Comparison of ENCODE assay signal across 8 cellular contexts in the genomic region with DNA sequence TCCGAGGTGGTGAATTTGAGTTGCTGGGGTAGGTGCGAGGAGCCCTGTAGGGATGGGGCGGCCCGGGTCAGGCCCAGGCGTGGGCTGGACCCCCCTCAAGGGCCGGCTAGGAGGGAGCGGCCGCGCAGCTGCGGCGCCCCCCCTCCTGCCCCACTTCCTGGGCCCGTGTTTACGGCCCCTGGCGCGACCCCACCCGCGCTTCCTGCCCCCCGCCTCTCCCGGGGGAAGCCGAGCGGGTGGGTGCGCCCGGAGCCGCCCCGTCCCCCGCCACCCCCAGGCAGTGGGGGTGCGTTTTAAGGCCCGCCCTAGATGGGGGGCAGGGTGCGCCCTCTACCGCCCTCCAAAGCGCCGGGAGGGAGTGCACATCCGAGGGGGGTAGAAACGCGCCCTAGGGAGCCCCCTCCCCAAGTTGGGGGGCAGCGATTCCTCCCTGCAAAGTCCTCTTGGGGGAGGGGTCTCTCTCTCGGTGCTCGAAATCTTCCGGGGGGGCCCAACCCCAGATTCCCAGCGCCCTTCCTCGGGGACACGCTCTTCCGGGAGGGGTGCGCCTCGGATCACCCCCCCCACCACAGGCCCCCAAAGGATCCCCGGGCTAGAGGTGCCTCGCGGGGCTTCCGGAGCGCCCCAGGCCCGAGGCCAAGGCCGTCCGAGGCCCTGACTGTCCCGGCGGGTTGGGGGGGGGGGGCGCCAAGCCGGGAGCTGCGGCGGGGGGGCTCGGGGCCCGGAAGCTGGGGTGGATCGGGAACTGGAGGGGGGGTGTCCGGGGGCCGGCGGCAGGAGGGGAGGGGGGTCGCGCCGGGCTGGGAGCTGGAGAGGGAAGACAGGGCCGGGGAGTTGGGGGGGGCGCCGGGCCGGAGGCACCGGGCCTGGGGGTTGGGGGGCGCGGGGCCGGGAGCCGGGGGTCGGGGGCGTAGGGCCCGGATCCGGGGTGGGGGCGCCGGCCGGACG. TPM values are rescaled to one million over a fixed set of nuclear protein-coding genes. Genes with fewer than 3 reads are reported as not detected.
A peak's percentile ranks its signal among the peaks of the same experiment; 100 is the strongest.
DNase-seq lines count a peak whose midpoint lies in the region; ATAC-seq, FAIRE-seq and TF ChIP-seq lines count a peak whose summit lies in the region.

No MANE protein-coding gene starts in this region.

- peaks cover 10% of the 10 kb centered on the region; the same call in 1 of the 2 replicates for H4K20me1 ChIP-seq in OCI-LY3 (ENCODE audit: insufficient read depth, low read length)

- H3K4me3 Mint-ChIP-seq in glutamatergic neuron (ENCODE audit: unreplicated experiment) = peak overlapping the region; percentile 53

- H3K27ac ChIP-seq in OCI-LY3 (ENCODE audit: low read length) (peak overlapping the region; percentile 79), parathyroid adenoma (peak overlapping the region; percentile 88)

- H3K9me3 ChIP-seq in OCI-LY3 (ENCODE audit: insufficient read depth, low read length) (no peaks in the 10 kb centered on the region), parathyroid adenoma (ENCODE audit: control insufficient read depth, low read length) (no peaks in the 10 kb centered on the region)

- H3K27me3 Mint-ChIP-seq in glutamatergic neuron (ENCODE audit: unreplicated experiment) = peaks cover 15% of the 10 kb centered on the region

- FAIRE-seq in urothelium cell line (lab: Jason Lieb, UNC) = no peak

- no peak overlapping the region for H2AFZ ChIP-seq in OCI-LY3 (ENCODE audit: low read depth, low read length)
- H2AFZ ChIP-seq in parathyroid adenoma = peak overlapping the region; percentile 53

- H3K27ac Mint-ChIP-seq in glutamatergic neuron (ENCODE audit: unreplicated experiment) = peak overlapping the region; percentile 3

- H3K4me1 ChIP-seq in OCI-LY3 (ENCODE audit: low read length) (peaks cover 22% of the 10 kb centered on the region), parathyroid adenoma (peaks cover 33% of the 10 kb centered on the region)

- H3K36me3 Mint-ChIP-seq in glutamatergic neuron (ENCODE audit: unreplicated experiment) = no peaks in the 10 kb centered on the region

- peaks cover 6% of the 10 kb centered on the region for H3K4me1 Mint-ChIP-seq in glutamatergic neuron (ENCODE audit: low read depth, unreplicated experiment)

- peaks cover 33% of the 10 kb centered on the region; the same call in 1 of the 2 replicates for H3K79me2 ChIP-seq in OCI-LY3 (ENCODE audit: low read length)
- peaks cover 3% of the 10 kb centered on the region for H3K79me2 ChIP-seq in parathyroid adenoma

- H3K4me3 ChIP-seq in GM12865 (ENCODE audit: low read depth, low read length) (peak overlapping the region; percentile 97), OCI-LY3 (ENCODE audit: low read length) (peak overlapping the region; percentile 86), parathyroid adenoma (ENCODE audit: low read depth, low read length) (peak overlapping the region; percentile 87)

- H3K36me3 ChIP-seq in OCI-LY3 (replicated peaks; ENCODE audit: low read depth, low read length) (peaks cover 33% of the 10 kb centered on the region), parathyroid adenoma (ENCODE audit: control insufficient read depth, insufficient read depth, low read length) (no peaks in the 10 kb centered on the region)

- H3K27me3 ChIP-seq in OCI-LY3 (ENCODE audit: low read depth, low read length) = no peaks in the 10 kb centered on the region
- no peaks in the 10 kb centered on the region for H3K27me3 ChIP-seq in parathyroid adenoma (ENCODE audit: control insufficient read depth, insufficient read depth, low read length)

- no peak for ATAC-seq in HG03457 (IDR thresholded peaks at IDR 0.05; ENCODE audit: unreplicated experiment)

- H3K9ac ChIP-seq in OCI-LY3 (ENCODE audit: low read length) (peak overlapping the region; percentile 88), parathyroid adenoma (peak overlapping the region; percentile 91)

- peak overlapping the region; percentile 79 for H3K4me2 ChIP-seq in OCI-LY3 (ENCODE audit: low read length)
- H3K4me2 ChIP-seq in parathyroid adenoma (ENCODE audit: low read length) = peak overlapping the region; percentile 83

- DNase-seq in GM12865 (ENCODE audit: low read depth) = peak; percentile 85
- peak; percentile 58 for DNase-seq in activated gamma-delta T cell treated with anti-CD3 and anti-CD28 coated beads, Interleukin-2, amount 50 U/mL, for 16 hours (ENCODE audit: low read depth)
- no peak for DNase-seq in glutamatergic neuron
- peak; percentile 48 for DNase-seq in urothelium cell line (ENCODE audit: low spot score)
- no peak for DNase-seq in mesenteric fat pad (ENCODE audit: low spot score)

- TF ChIP-seq CTCF in GM12865 (IDR thresholded peaks at IDR 0.05; ENCODE audit: insufficient read depth, low read depth, low read length, missing control alignments) (peak; percentile 41), OCI-LY3 (IDR thresholded peaks at IDR 0.05; ENCODE audit: low read depth, low read length) (peak; percentile 54), glutamatergic neuron (IDR thresholded peaks at IDR 0.05; ENCODE audit: partially characterized antibody, unreplicated experiment) (no peak), parathyroid adenoma (IDR thresholded peaks at IDR 0.05) (peak; percentile 43)

- H3K9me3 Mint-ChIP-seq in glutamatergic neuron (ENCODE audit: unreplicated experiment) = no peaks in the 10 kb centered on the region

RNA-seq across cellular contexts. Expression of a gene that starts 0.8 kb away (rescaled TPM):
- total RNA-seq in glutamatergic neuron (ENCODE audit: unreplicated experiment) (258 TPM), mesenteric fat pad (367 TPM)

RNA-seq across cellular contexts. Expression of a gene that starts 32.4 kb away (rescaled TPM):
- total RNA-seq in glutamatergic neuron (ENCODE audit: unreplicated experiment) (not detected), mesenteric fat pad (35.6 TPM)

RNA-seq across cellular contexts. Expression of a gene that starts 32.7 kb away (rescaled TPM):
- 32.4 TPM for total RNA-seq in glutamatergic neuron (ENCODE audit: unreplicated experiment)
- total RNA-seq in mesenteric fat pad = 54.3 TPM

Comparison
In these comparisons a context has a peak if more than half of its experiments do, and no peak if none do; other contexts are left out.
1. DNase-seq: peak in GM12865 (single experiment), activated gamma-delta T cell treated with anti-CD3 and anti-CD28 coated beads, Interleukin-2, amount 50 U/mL, for 16 hours (single experiment) and urothelium cell line (single experiment); none in glutamatergic neuron (single experiment) and mesenteric fat pad (single experiment).
2. RNA of a gene that starts 32.4 kb away (total RNA-seq): 35.6 TPM in mesenteric fat pad (single experiment); not detected in glutamatergic neuron (single experiment); every median in the first group is over 10 times any median in the second.
3. Peak in every context shown above with its lines, with median percentiles within 50 percentile points of each other: H3K4me3 ChIP-seq.